In genomic region chr6:29742191-29742590, GRCh38 we compare ENCODE assay signal across 20 cellular contexts.
"Had no signal": no experiment of that assay in that cellular context is flagged by ENCODE, and none has a peak within 500 bp of the region (broad histone marks: within the 10 kb centered on the region; RNA-seq: fewer than 3 reads in every experiment).

No MANE protein-coding gene starts in this region.

- H3K36me3 ChIP-seq: colonic mucosa, transverse colon had no signal

- H3K4me1 ChIP-seq: colonic mucosa, psoas muscle, testis, transverse colon had no signal

- DNase-seq: colonic mucosa; effector CD4-positive, alpha-beta T cell; endodermal cell; foreskin melanocyte; kidney; left cardiac atrium; left ventricle myocardium superior; mammary epithelial cell; nephron progenitor cell; psoas muscle; spleen; stimulated activated CD4-positive, alpha-beta T cell treated with anti-CD3 and anti-CD28 coated beads, Interleukin-15, amount 100 ng/mL, for 24 hours; stimulated activated CD4-positive, alpha-beta T cell treated with anti-CD3 and anti-CD28 coated beads, Interleukin-1b, Interleukin-23, amount 100 ng/mL, for 48 hours; stimulated activated CD4-positive, alpha-beta T cell treated with anti-CD3 and anti-CD28 coated beads, Interleukin-4, amount 100 ng/mL, for 24 hours; stimulated activated naive B cell treated with anti-CD40 and anti-IgM and Interleukin-4, amounts not matched to agents 10 μg/mL and 1 μg/mL and 100 μg/mL, for 72 hours; stimulated activated naive CD8-positive, alpha-beta T cell treated with anti-CD3 and anti-CD28 coated beads, Interleukin-15, amount 100 ng/mL, for 72 hours; testis; transverse colon had no signal

- H3K4me2 ChIP-seq: hepatocyte had no signal

- H3K4me3 ChIP-seq: colonic mucosa, hepatocyte, psoas muscle, spleen, testis, transverse colon had no signal

- H3K27me3 ChIP-seq: colonic mucosa, neutrophil, spleen, testis, transverse colon had no signal

- H2AFZ ChIP-seq: hepatocyte had no signal

- H3K9me3 ChIP-seq: colonic mucosa, neutrophil, psoas muscle, spleen, testis, transverse colon had no signal

- H3K27ac ChIP-seq: colonic mucosa, hepatocyte, neutrophil, psoas muscle, spleen, testis, transverse colon had no signal
